19 cellular contexts compared by ENCODE assay signal in genomic region chr16:46923513-46924295, GRCh38. TPM values are rescaled to one million over a fixed set of nuclear protein-coding genes. Genes with fewer than 3 reads are reported as not detected.
DNase-seq lines count a peak whose midpoint lies in the region; ATAC-seq, FAIRE-seq and TF ChIP-seq lines count a peak whose summit lies in the region.
"Had no signal": no experiment of that assay in that cellular context is flagged by ENCODE, and none has a peak within 500 bp of the region (broad histone marks: within the 10 kb centered on the region; RNA-seq: fewer than 3 reads in every experiment).

No MANE protein-coding gene starts in this region.

- H3K9ac ChIP-seq in astrocyte (ENCODE audit: low read length) (no peak overlapping the region), liver (ENCODE audit: low read depth in 1 of 2, low read length in 2 of 2) (no peak overlapping the region)
- H3K9ac ChIP-seq: BLaER1 treated with 17β-estradiol and CSF1 and Interleukin-3, amounts not matched to agents 10 nM and 100 nM; KMS-11 had no signal

- TF ChIP-seq CTCF in astrocyte (IDR thresholded peaks at IDR 0.05; ENCODE audit: insufficient read depth, low read depth, low read length) (no peak), liver (IDR thresholded peaks at IDR 0.05; ENCODE audit: low read depth, low read length, missing input control) (no peak), stomach (IDR thresholded peaks at IDR 0.05) (no peak)

- peak overlapping the region; percentile 59 for H3K27ac Mint-ChIP-seq in astrocyte (ENCODE audit: unreplicated experiment)
- H3K27ac Mint-ChIP-seq: HFFc6 had no signal

- H2AFZ ChIP-seq in astrocyte (ENCODE audit: low read depth, low read length), result no peak overlapping the region

- peaks cover 27% of the 10 kb centered on the region for H3K36me3 Mint-ChIP-seq in astrocyte (ENCODE audit: low read depth, unreplicated experiment)

- no peaks in the 10 kb centered on the region for H3K79me2 ChIP-seq in astrocyte (ENCODE audit: insufficient read depth, low read length)

- no peak for ATAC-seq in GM18502 (IDR thresholded peaks at IDR 0.05; ENCODE audit: poor library complexity, unreplicated experiment)
- ATAC-seq: PC-3 had no signal

- no peaks in the 10 kb centered on the region for H3K27me3 ChIP-seq in astrocyte (ENCODE audit: insufficient read depth, low read length)
- no peaks in the 10 kb centered on the region for H3K27me3 ChIP-seq in esophagus (ENCODE audit: control insufficient read depth in 1 of 2, insufficient read depth in 2 of 2, low read length in 2 of 2)
- H3K27me3 ChIP-seq in liver (ENCODE audit: control insufficient read depth in 4 of 4, insufficient read depth in 4 of 4, low read length in 3 of 4), result no peaks in the 10 kb centered on the region
- H3K27me3 ChIP-seq in stomach, result no peaks in the 10 kb centered on the region
- H3K27me3 ChIP-seq: BLaER1 treated with 17β-estradiol and CSF1 and Interleukin-3, amounts not matched to agents 10 nM and 100 nM had no signal

- no peak for TF ChIP-seq RAD21 in liver (IDR thresholded peaks at IDR 0.05)

- H3K9me3 ChIP-seq in astrocyte (ENCODE audit: insufficient read depth, low read depth, low read length) (no peaks in the 10 kb centered on the region), esophagus (ENCODE audit: control insufficient read depth in 2 of 2, insufficient read depth in 1 of 2, low read depth in 1 of 2, low read length in 1 of 2) (no peaks in the 10 kb centered on the region), liver (ENCODE audit: control insufficient read depth in 4 of 4, low read length in 3 of 4) (no peaks in the 10 kb centered on the region), stomach (no peaks in the 10 kb centered on the region)
- H3K9me3 ChIP-seq: BLaER1 treated with 17β-estradiol and CSF1 and Interleukin-3, amounts not matched to agents 10 nM and 100 nM had no signal

- H3K4me2 ChIP-seq in astrocyte (ENCODE audit: low read length), result no peak overlapping the region
- H3K4me2 ChIP-seq: BLaER1 treated with 17β-estradiol and CSF1 and Interleukin-3, amounts not matched to agents 10 nM and 100 nM; KMS-11 had no signal

- H3K27ac ChIP-seq in astrocyte (ENCODE audit: low read depth, low read length), result no peak overlapping the region
- peak overlapping the region; percentile 9 to 58 for H3K27ac ChIP-seq in esophagus (ENCODE audit: low read depth in 2 of 2, low read length in 1 of 2)
- no peak overlapping the region for H3K27ac ChIP-seq in liver (ENCODE audit: low read depth in 1 of 2, low read length in 2 of 2)
- peak overlapping the region in 3 of 5 donors; percentile 7 to 36 (median 18) for H3K27ac ChIP-seq in stomach
- H3K27ac ChIP-seq: BLaER1 treated with 17β-estradiol and CSF1 and Interleukin-3, amounts not matched to agents 10 nM and 100 nM; KMS-11 had no signal

- no peak overlapping the region for H3K4me3 ChIP-seq in astrocyte (ENCODE audit: insufficient read depth, low read depth, low read length)
- H3K4me3 ChIP-seq in esophagus (ENCODE audit: low read depth in 1 of 2, low read length in 2 of 2), result no peak overlapping the region
- no peak overlapping the region for H3K4me3 ChIP-seq in liver (ENCODE audit: low read depth in 1 of 3, low read length in 3 of 3)
- no peak overlapping the region for H3K4me3 ChIP-seq in stomach
- H3K4me3 ChIP-seq: BLaER1 treated with 17β-estradiol and CSF1 and Interleukin-3, amounts not matched to agents 10 nM and 100 nM had no signal

- no peaks in the 10 kb centered on the region for H3K27me3 Mint-ChIP-seq in astrocyte (ENCODE audit: low read depth, unreplicated experiment)

- WGBS in esophagus, 2 donors, result 67 to 74% methylated on average over 19 of the region's 19 CpGs
- 87% methylated on average over 19 of the region's 19 CpGs for WGBS in liver
- 68 to 76% (median 74%) methylated on average over 18 to 19 of the region's 19 CpGs for WGBS in stomach, 5 donors

- peaks cover 4% of the 10 kb centered on the region for H4K20me1 ChIP-seq in astrocyte (ENCODE audit: insufficient read depth, low read length)

- H3K4me1 Mint-ChIP-seq in astrocyte (ENCODE audit: low read depth, unreplicated experiment), result peaks cover 2% of the 10 kb centered on the region

- no peaks in the 10 kb centered on the region for H3K9me3 Mint-ChIP-seq in astrocyte (ENCODE audit: unreplicated experiment)
- H3K9me3 Mint-ChIP-seq: HFFc6 had no signal

- no peak for FAIRE-seq in astrocyte (lab: Jason Lieb, UNC)

- H3K4me3 Mint-ChIP-seq in astrocyte (ENCODE audit: unreplicated experiment), result no peak overlapping the region
- H3K4me3 Mint-ChIP-seq: HFFc6 had no signal

- peaks cover 12% of the 10 kb centered on the region for H3K36me3 ChIP-seq in astrocyte (ENCODE audit: insufficient read depth, low read length)
- H3K36me3 ChIP-seq in esophagus (ENCODE audit: control insufficient read depth in 2 of 2, insufficient read depth in 2 of 2, low read length in 1 of 2), result peaks cover 12 to 48% of the 10 kb centered on the region in 2 donors
- peaks cover 30 to 61% (median 47%) of the 10 kb centered on the region in 4 donors for H3K36me3 ChIP-seq in liver (ENCODE audit: control insufficient read depth in 4 of 4, insufficient read depth in 3 of 4, low read depth in 1 of 4, low read length in 3 of 4)
- peaks cover 20 to 86% (median 72%) of the 10 kb centered on the region in 4 donors for H3K36me3 ChIP-seq in stomach

- no peak for TF ChIP-seq EP300 in stomach (IDR thresholded peaks at IDR 0.05)

- H3K4me1 ChIP-seq in astrocyte (ENCODE audit: insufficient read depth, low read length) (no peaks in the 10 kb centered on the region), esophagus (ENCODE audit: control insufficient read depth in 2 of 2, insufficient read depth in 2 of 2, low read length in 1 of 2) (peaks cover 2 to 14% of the 10 kb centered on the region in 2 donors), liver (ENCODE audit: control insufficient read depth in 4 of 4, insufficient read depth in 4 of 4, low read length in 3 of 4) (peaks cover 5 to 22% (median 15%) of the 10 kb centered on the region in 4 donors), stomach (peaks cover 31 to 42% (median 32%) of the 10 kb centered on the region in 4 donors)

- intact Hi-C loops in stomach (cut with DNase I; ENCODE audit: low total_unique reads), result no loop called here

- DNase-seq in astrocyte (ENCODE audit: low read depth), result no peak
- DNase-seq in stomach, result no peak
- DNase-seq in dedifferentiated amniotic fluid mesenchymal stem cell (ENCODE audit: extremely low spot score), result no peak
- DNase-seq in foreskin melanocyte, result no peak
- DNase-seq in NCI-H2029 treated with DMSO at 0.1 percent for 48 hours (lab: John Stamatoyannopoulos, UW), result no peak
- DNase-seq: GF-D8, GOT3, HFFc6, NCI-H1092 treated with DMSO at 0.1 percent for 48 hours, NCI-H187, NCI-H2171, NCI-H446 treated with DMSO at 0.1 percent for 48 hours, NCI-H748 treated with DMSO at 0.1 percent for 48 hours, PC-3 had no signal

- no peak for TF ChIP-seq POLR2A in stomach (IDR thresholded peaks at IDR 0.05)

TF ChIP-seq in liver, 16 proteins besides CTCF, POLR2A, EP300 and RAD21:
- TF ChIP-seq MAX (IDR thresholded peaks at IDR 0.05), result no peak
- peak; percentile 27 for TF ChIP-seq NR2F2 (IDR thresholded peaks at IDR 0.05)
TF ChIP-seq in liver: peak in this region for 1.

RNA-seq across cellular contexts. Expression of gene GPT2, which starts 39.5 kb away (rescaled TPM):
- total RNA-seq in astrocyte, result 70.2 and 75.7 TPM in 2 replicates
- polyA plus RNA-seq in esophagus, result 10 to 100 TPM; 53.8 to 65.8 TPM
- 10 to 100 TPM in 1 of 2 donors, 1 to 10 TPM in 1; 6.8 to 54.3 TPM for total RNA-seq in liver
- 10 to 100 TPM; 39.8 to 78.3 TPM for polyA plus RNA-seq in liver
- total RNA-seq in stomach, result 100 to 1,000 TPM in 1 of 5 donors, 10 to 100 TPM in 4; 29.2 to 167 (median 50.2) TPM
- polyA plus RNA-seq in stomach, result 10 to 100 TPM; 63.3 to 75.3 (median 69.7) TPM

RNA-seq across cellular contexts. Expression of gene DNAJA2, which starts 49.8 kb away (rescaled TPM):
- 65.9 and 76.1 TPM in 2 replicates for total RNA-seq in astrocyte
- 10 to 100 TPM; 31.1 to 39.2 TPM for polyA plus RNA-seq in esophagus
- total RNA-seq in liver, result 10 to 100 TPM; 22.7 to 32.8 TPM
- 10 to 100 TPM; 23.9 to 27.1 TPM for polyA plus RNA-seq in liver
- total RNA-seq in stomach, result 10 to 100 TPM in 4 of 5 donors, 1 to 10 TPM in 1; 7.5 to 80.6 (median 46.2) TPM
- polyA plus RNA-seq in stomach, result 10 to 100 TPM; 24.1 to 42.6 (median 26.1) TPM

Comparison
In these comparisons a context has a peak if more than half of its experiments do, and no peak if none do; other contexts are left out.
1. H3K27ac ChIP-seq: peak in esophagus (2 of 2) and stomach (3 of 5); none in astrocyte (single experiment) and liver (0 of 2).